In genomic region chr6:100466410-100467143, GRCh38 we compare ENCODE assay signal across 12 cellular contexts. TPM values are rescaled to one million over a fixed set of nuclear protein-coding genes. Genes with fewer than 3 reads are reported as not detected.
DNase-seq lines count a peak whose midpoint lies in the region; ATAC-seq and TF ChIP-seq lines count a peak whose summit lies in the region.
"Had no signal": no experiment of that assay in that cellular context is flagged by ENCODE, and none has a peak within 500 bp of the region (broad histone marks: within the 10 kb centered on the region; RNA-seq: fewer than 3 reads in every experiment).

No MANE protein-coding gene starts in this region.

- H3K36me3 ChIP-seq in HUES48 (ENCODE audit: control insufficient read depth, insufficient read depth, low read length), result no peaks in the 10 kb centered on the region
- H3K36me3 ChIP-seq in endocrine pancreas (ENCODE audit: control insufficient read depth, insufficient read depth, low read length), result no peaks in the 10 kb centered on the region
- no peaks in the 10 kb centered on the region for H3K36me3 ChIP-seq in ascending aorta
- no peaks in the 10 kb centered on the region for H3K36me3 ChIP-seq in Caco-2 (ENCODE audit: control insufficient read depth, insufficient read depth, low read length)
- H3K36me3 ChIP-seq: colonic mucosa had no signal

- no peaks in the 10 kb centered on the region for H3K9me3 ChIP-seq in HUES48 (ENCODE audit: control insufficient read depth, insufficient read depth, low read length)
- H3K9me3 ChIP-seq in endocrine pancreas (ENCODE audit: control insufficient read depth, low read length), result no peaks in the 10 kb centered on the region
- H3K9me3 ChIP-seq in ascending aorta, result no peaks in the 10 kb centered on the region
- H3K9me3 ChIP-seq in Caco-2, result no peaks in the 10 kb centered on the region
- H3K9me3 ChIP-seq: colonic mucosa had no signal

- H3K4me3 Mint-ChIP-seq in nephron progenitor cell (peak overlapping the region; percentile 86), Caco-2 (ENCODE audit: unreplicated experiment) (no peak overlapping the region)
- H3K4me3 Mint-ChIP-seq: activated CD4-positive, alpha-beta T cell treated with anti-CD3 and anti-CD28 coated beads for 36 hours had no signal

- H3K27me3 Mint-ChIP-seq in nephron progenitor cell (ENCODE audit: low read depth, poor library complexity) (peaks cover 100% of the 10 kb centered on the region), Caco-2 (ENCODE audit: insufficient read depth, unreplicated experiment) (no peaks in the 10 kb centered on the region)

- no peaks in the 10 kb centered on the region for H3K36me3 Mint-ChIP-seq in nephron progenitor cell (ENCODE audit: low read depth)
- no peaks in the 10 kb centered on the region for H3K36me3 Mint-ChIP-seq in Caco-2 (ENCODE audit: insufficient read depth, unreplicated experiment)

- DNase-seq in ELF-1 (ENCODE audit: low read depth, low spot score) (peak; percentile 49), nephron progenitor cell (no peak), ascending aorta (ENCODE audit: low spot score in 2 of 2) (no peak), Caco-2 (no peak)
- DNase-seq: activated CD4-positive, alpha-beta T cell treated with anti-CD3 and anti-CD28 coated beads for 36 hours; activated naive CD4-positive, alpha-beta T cell treated with anti-CD3 and anti-CD28 coated beads, Interleukin-2, amount 50 U/mL, for 16 hours; colonic mucosa; NK-92 treated with Interleukin-12 subunit alpha and Interleukin-12 subunit beta, amount 100 ng/mL, for 24 hours had no signal

- H3K9me3 Mint-ChIP-seq in nephron progenitor cell, result no peaks in the 10 kb centered on the region
- no peaks in the 10 kb centered on the region for H3K9me3 Mint-ChIP-seq in Caco-2 (ENCODE audit: unreplicated experiment)

- H3K27me3 ChIP-seq in HUES48 (ENCODE audit: control insufficient read depth, insufficient read depth, low read length) (peaks cover 100% of the 10 kb centered on the region), endocrine pancreas (ENCODE audit: control insufficient read depth, insufficient read depth, low read length) (no peaks in the 10 kb centered on the region), ascending aorta (peaks cover 56% of the 10 kb centered on the region), Caco-2 (replicated peaks; ENCODE audit: control insufficient read depth, insufficient read depth, low read length) (no peaks in the 10 kb centered on the region)

- H3K27ac ChIP-seq in HUES48 (ENCODE audit: low read depth, low read length), result no peak overlapping the region
- H3K27ac ChIP-seq in ascending aorta, result no peak overlapping the region
- H3K27ac ChIP-seq: colonic mucosa had no signal

- H3K9ac ChIP-seq in HUES48 (ENCODE audit: low read depth, low read length) (no peak overlapping the region), endocrine pancreas (ENCODE audit: control insufficient read depth, insufficient read depth, low read length) (peak overlapping the region; percentile 6)

- 0 out of 2 replicates have a peak overlapping the region, but pooled peaks have one; percentile 25 for H3K4me3 ChIP-seq in HUES48 (ENCODE audit: low read depth, low read length)
- H3K4me3 ChIP-seq in endocrine pancreas (ENCODE audit: control insufficient read depth, insufficient read depth, low read length), result peak overlapping the region; percentile 95
- no peak overlapping the region for H3K4me3 ChIP-seq in ascending aorta
- no peak overlapping the region for H3K4me3 ChIP-seq in Caco-2 (ENCODE audit: low read depth, low read length)
- H3K4me3 ChIP-seq: colonic mucosa had no signal

- no peak for ATAC-seq in GM21619 (IDR thresholded peaks at IDR 0.05; ENCODE audit: unreplicated experiment)
- ATAC-seq: activated CD4-positive, alpha-beta T cell treated with anti-CD3 and anti-CD28 coated beads for 36 hours had no signal

- H3K27ac Mint-ChIP-seq in nephron progenitor cell (no peak overlapping the region), Caco-2 (ENCODE audit: unreplicated experiment) (no peak overlapping the region)
- H3K27ac Mint-ChIP-seq: activated CD4-positive, alpha-beta T cell treated with anti-CD3 and anti-CD28 coated beads for 36 hours had no signal

- POLR2A ChIA-PET in Caco-2 (lab: Charles Lee), result no interaction called here

- intact Hi-C loops in ascending aorta (cut with DNase I) (loop anchor here (10.0 kb wide), 1 partner anchor 872 kb away; no protein-coding TSS in a partner anchor), Caco-2 (cut with micrococcal nuclease; ENCODE audit: unreplicated experiment) (no loop called here)

- H3K4me1 Mint-ChIP-seq in nephron progenitor cell (peaks cover 66% of the 10 kb centered on the region), Caco-2 (ENCODE audit: low read depth, unreplicated experiment) (no peaks in the 10 kb centered on the region)

- CTCF ChIA-PET in Caco-2 (lab: Charles Lee), result no interaction called here

- no TSS peak for BruUV-seq in Caco-2 (replicated peaks; lab: Mats Ljungman, UMichigan)

- H3K4me1 ChIP-seq in HUES48 (ENCODE audit: control insufficient read depth, insufficient read depth, low read length) (peaks cover 47% of the 10 kb centered on the region), endocrine pancreas (ENCODE audit: control insufficient read depth, insufficient read depth, low read length) (no peaks in the 10 kb centered on the region), ascending aorta (peaks cover 0 to 4% of the 10 kb centered on the region in 2 donors), Caco-2 (no peaks in the 10 kb centered on the region)

- TF ChIP-seq CTCF in nephron progenitor cell (IDR thresholded peaks at IDR 0.05) (no peak), ascending aorta (IDR thresholded peaks at IDR 0.05) (no peak), Caco-2 (IDR thresholded peaks at IDR 0.05; ENCODE audit: insufficient read depth in 1 of 2, low read depth in 1 of 2, low read length in 1 of 2, severe bottlenecking in 1 of 2, unreplicated experiment in 1 of 2) (no peak)

RNA-seq across cellular contexts. Expression of gene SIM1, which starts 1.9 kb away (rescaled TPM):
- total RNA-seq in ascending aorta (not detected), Caco-2 (2022) (not detected in 2 replicates)
- total RNA-seq: activated CD4-positive, alpha-beta T cell treated with anti-CD3 and anti-CD28 coated beads for 36 hours; temporal lobe had no signal

Comparison
In these comparisons a context has a peak if more than half of its experiments do, and no peak if none do; other contexts are left out.
1. H3K4me3 ChIP-seq: peak in HUES48 (single experiment) and endocrine pancreas (single experiment); none in ascending aorta (0 of 2) and Caco-2 (single experiment).